ENCODE assay signal across 8 cellular contexts in genomic region chr16:69613283-69614154, GRCh38. TPM values are rescaled to one million over a fixed set of nuclear protein-coding genes. Genes with fewer than 3 reads are reported as not detected.
DNase-seq lines count a peak whose midpoint lies in the region; ATAC-seq and TF ChIP-seq lines count a peak whose summit lies in the region.

No MANE protein-coding gene starts in this region.

- H3K4me1 Mint-ChIP-seq in brain = peaks cover 51% of the 10 kb centered on the region

- DNase-seq in Daoy (ENCODE audit: low read depth) (peak; percentile 4), mucosa of descending colon (peak in 1 of 3 donors; percentile 52), NCI-H1105 treated with DMSO at 0.1 percent for 48 hours (lab: John Stamatoyannopoulos, UW) (no peak), mesenteric fat pad (ENCODE audit: low spot score) (no peak), NCI-H526 treated with DMSO at 0.1 percent for 48 hours (lab: John Stamatoyannopoulos, UW) (no peak)

- H3K4me3 ChIP-seq in mucosa of descending colon = no peak overlapping the region

- H3K27ac Mint-ChIP-seq in brain = peak overlapping the region; percentile 5 to 86 (median 63)

- H3K4me3 Mint-ChIP-seq in brain = peak overlapping the region in 1 of 5 experiments; percentile 11

- intact Hi-C loops in mucosa of descending colon (cut with DNase I, micrococcal nuclease) = no loop called here

- H3K36me3 Mint-ChIP-seq in brain = peaks cover 17% of the 10 kb centered on the region

- no peaks in the 10 kb centered on the region for H3K9me3 Mint-ChIP-seq in brain

- peak; percentile 70 for ATAC-seq in HG03135 (IDR thresholded peaks at IDR 0.05; ENCODE audit: unreplicated experiment)
- ATAC-seq in mucosa of descending colon = peak; percentile 99
- no peak for ATAC-seq in GM18909 (IDR thresholded peaks at IDR 0.05; ENCODE audit: poor library complexity, unreplicated experiment)

- H3K9me3 ChIP-seq in mucosa of descending colon = no peaks in the 10 kb centered on the region

- TF ChIP-seq CTCF in brain (conservative IDR thresholded peaks at IDR 0.05) = no peak
- no peak for TF ChIP-seq CTCF in mucosa of descending colon (IDR thresholded peaks at IDR 0.05)

- peaks cover 16% of the 10 kb centered on the region for H3K4me1 ChIP-seq in mucosa of descending colon (ENCODE audit: low read depth)

- no peaks in the 10 kb centered on the region for H3K36me3 ChIP-seq in mucosa of descending colon (ENCODE audit: low read depth)

- H3K27me3 Mint-ChIP-seq in brain = no peaks in the 10 kb centered on the region

RNA-seq across cellular contexts. Expression of gene NFAT5, which starts 47.8 kb away (rescaled TPM):
- total RNA-seq in Daoy (2014; rRNA removed; shearing (Covaris generic)) = 1.7 and 2.3 TPM in 2 replicates
- 6.5 TPM for polyA plus RNA-seq in brain (ENCODE audit: insufficient read depth, low read depth, low replicate concordance)
- 10 to 100 TPM; 29.1 to 48.4 (median 39.8) TPM for total RNA-seq in mucosa of descending colon
- total RNA-seq in mesenteric fat pad = 48.3 TPM
